25 cellular contexts compared by ENCODE assay signal in genomic region chr6:25832307-25832662, GRCh38. TPM values are rescaled to one million over a fixed set of nuclear protein-coding genes. Genes with fewer than 3 reads are reported as not detected.
"Had no signal": no experiment of that assay in that cellular context is flagged by ENCODE, and none has a peak within 500 bp of the region (broad histone marks: within the 10 kb centered on the region; RNA-seq: fewer than 3 reads in every experiment).

No MANE protein-coding gene starts in this region.

- H3K27ac ChIP-seq: dorsolateral prefrontal cortex, heart left ventricle, left ventricle myocardium inferior, parathyroid adenoma, prostate gland, suprapubic skin, uterus had no signal

- DNase-seq: cortex of kidney; dorsolateral prefrontal cortex; effector CD8-positive, alpha-beta T cell; heart left ventricle; islet precursor cell; left ventricle myocardium inferior; mesenchymal stem cell; midbrain; naive B cell; nephron progenitor cell; small intestine; stimulated activated CD4-positive, alpha-beta T cell treated with anti-CD3 and anti-CD28 coated beads, Interleukin-12 subunit alpha, Interleukin-12 subunit beta, amount 100 ng/mL, for 4 hours; stimulated activated naive CD4-positive, alpha-beta T cell treated with Interleukin-2 at 50 U/mL for 16 hours; uterus had no signal

- H3K4me3 ChIP-seq: dorsolateral prefrontal cortex, heart left ventricle, left ventricle myocardium inferior, lung, prostate gland, suprapubic skin, thyroid gland, uterus had no signal

- H3K4me1 ChIP-seq: left ventricle myocardium inferior, parathyroid adenoma, prostate gland, suprapubic skin, uterus had no signal

- H3K9me3 ChIP-seq: heart left ventricle, left ventricle myocardium inferior, prostate gland, suprapubic skin, thyroid gland, uterus had no signal

- H3K4me1 Mint-ChIP-seq: naive B cell had no signal

- ATAC-seq: esophagus mucosa, heart left ventricle had no signal

- H3K27ac Mint-ChIP-seq: naive B cell, nephron progenitor cell, type B pancreatic cell had no signal

- FAIRE-seq: frontal cortex, small intestine had no signal

- H3K9ac ChIP-seq: parathyroid adenoma had no signal

- H3K9me3 Mint-ChIP-seq: naive B cell, nephron progenitor cell, type B pancreatic cell had no signal

- H3K36me3 ChIP-seq: heart left ventricle, left ventricle myocardium inferior, prostate gland, suprapubic skin, thyroid gland, uterus had no signal

- H3K36me3 Mint-ChIP-seq: naive B cell, type B pancreatic cell had no signal

- H3K4me3 Mint-ChIP-seq: naive B cell, nephron progenitor cell had no signal

RNA-seq across cellular contexts. Expression of gene SLC17A1, which starts 0.4 kb away (rescaled TPM):
- total RNA-seq: dorsolateral prefrontal cortex, esophagus mucosa, fibroblast of lung, frontal cortex, glomerular endothelial cell, heart left ventricle, left ventricle myocardium inferior, lung, omental fat pad, suprapubic skin, thyroid gland, uterus had no signal
- polyA plus RNA-seq: fibroblast of lung, heart left ventricle, lung, small intestine had no signal

RNA-seq across cellular contexts. Expression of gene SLC17A3, which starts 41.8 kb away (rescaled TPM):
- total RNA-seq: esophagus mucosa, fibroblast of lung, frontal cortex, glomerular endothelial cell, heart left ventricle, left ventricle myocardium inferior, lung, omental fat pad, prostate gland, suprapubic skin, thyroid gland, uterus had no signal
- polyA plus RNA-seq: heart left ventricle, lung had no signal
